In the genomic region with DNA sequence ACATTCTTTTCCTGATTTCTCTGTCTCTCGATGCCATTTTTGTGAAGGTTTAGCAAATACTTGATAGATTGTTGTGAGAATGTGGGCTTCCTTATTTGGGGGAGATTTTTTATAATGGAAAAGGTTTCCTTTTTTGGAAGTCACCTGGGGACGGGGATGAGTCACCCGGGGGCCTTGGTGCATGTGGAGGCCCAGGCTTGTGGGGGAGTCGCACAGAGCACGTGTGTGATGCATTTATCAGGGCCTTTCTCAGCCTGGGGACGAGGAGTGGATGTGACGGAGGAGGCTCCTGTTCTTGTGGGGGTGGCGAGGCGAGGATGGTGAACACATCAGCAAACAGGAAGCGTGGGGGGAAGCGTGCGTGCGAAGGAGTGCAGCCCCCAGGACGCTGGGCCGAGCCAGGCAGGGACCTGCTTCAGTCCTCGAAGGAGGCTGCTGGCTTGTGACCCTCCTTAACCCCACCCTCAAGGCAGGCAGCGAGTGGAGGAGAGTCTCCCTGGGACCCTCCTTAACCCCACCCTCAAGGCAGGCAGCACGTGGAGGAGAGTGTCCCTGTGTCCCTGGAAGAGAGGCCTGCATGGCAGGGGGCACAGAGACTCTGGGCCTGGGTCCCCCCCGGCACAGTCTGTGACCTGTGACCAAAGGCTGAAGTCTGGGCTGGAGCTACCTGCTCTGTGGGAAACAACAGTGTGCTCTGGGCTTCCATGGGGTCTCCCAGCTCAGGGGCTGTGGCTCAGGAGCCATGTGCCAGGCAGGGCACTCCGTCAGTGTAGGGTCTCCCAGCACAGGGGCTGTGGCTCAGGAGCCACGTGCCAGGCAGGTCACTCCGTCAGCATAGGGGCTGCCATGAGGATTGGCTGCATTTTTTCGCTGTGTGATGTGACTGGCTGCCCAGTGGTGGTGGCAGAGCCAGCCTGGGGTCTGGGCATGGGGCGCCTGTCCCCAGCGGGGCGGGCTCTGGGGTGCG, we compare ENCODE assay signal across 8 cellular contexts. TPM values are rescaled to one million over a fixed set of nuclear protein-coding genes. Genes with fewer than 3 reads are reported as not detected.
DNase-seq lines count a peak whose midpoint lies in the region; ATAC-seq and TF ChIP-seq lines count a peak whose summit lies in the region.

No MANE protein-coding gene starts in this region.

- intact Hi-C loops in activated B cell treated with CpG ODN at 0.5 μM for 24 hours (cut with micrococcal nuclease) = no loop called here

- peak overlapping the region; percentile 69 for H3K27ac Mint-ChIP-seq in activated B cell treated with CpG ODN at 0.5 μM for 24 hours

- H3K4me3 Mint-ChIP-seq in activated B cell treated with CpG ODN at 0.5 μM for 24 hours = peak overlapping the region; percentile 28

- H3K27me3 Mint-ChIP-seq in activated B cell treated with CpG ODN at 0.5 μM for 24 hours = no peaks in the 10 kb centered on the region

- DNase-seq in GM19240 (ENCODE audit: insufficient read length, low spot score) = peak; percentile 57
- no peak for DNase-seq in activated B cell treated with CpG ODN at 0.5 μM for 24 hours
- peak; percentile 40 for DNase-seq in effector CD4-positive, alpha-beta T cell
- peak; percentile 59 to 91 for DNase-seq in stimulated activated CD4-positive, alpha-beta T cell treated with anti-CD3 and anti-CD28 coated beads, Interleukin-4, amount 100 ng/mL, for 4 hours
- DNase-seq in NK-92 (lab: John Stamatoyannopoulos, UW; ENCODE audit: unreplicated experiment) = no peak
- no peak for DNase-seq in DMS153 treated with DMSO at 0.1 percent for 48 hours (lab: John Stamatoyannopoulos, UW; ENCODE audit: unreplicated experiment)

- CTCF ChIA-PET in activated B cell treated with CpG ODN at 0.5 μM for 24 hours (lab: Charles Lee) = interaction anchor here (1.4 kb wide), 1 partner anchor 53 kb away, joined by 3 read pairs; no protein-coding TSS in a partner anchor

- H3K9me3 Mint-ChIP-seq in activated B cell treated with CpG ODN at 0.5 μM for 24 hours = no peaks in the 10 kb centered on the region

- ATAC-seq in activated B cell treated with CpG ODN at 0.5 μM for 24 hours (ENCODE audit: low read depth) = peak; percentile 45
- no peak for ATAC-seq in esophagus mucosa
- ATAC-seq in GM21360 (IDR thresholded peaks at IDR 0.05; ENCODE audit: unreplicated experiment) = no peak

- TF ChIP-seq CTCF in activated B cell treated with CpG ODN at 0.5 μM for 24 hours (IDR thresholded peaks at IDR 0.05) = no peak

- peaks cover 43% of the 10 kb centered on the region for H3K4me1 Mint-ChIP-seq in activated B cell treated with CpG ODN at 0.5 μM for 24 hours

- H3K36me3 Mint-ChIP-seq in activated B cell treated with CpG ODN at 0.5 μM for 24 hours (ENCODE audit: low read depth) = peaks cover 8% of the 10 kb centered on the region

- POLR2A ChIA-PET in activated B cell treated with CpG ODN at 0.5 μM for 24 hours (lab: Charles Lee) = interaction anchor here (0.7 kb wide), 1 partner anchor 168 kb away, joined by 3 read pairs; no protein-coding TSS in a partner anchor

RNA-seq across cellular contexts. Expression of a gene that starts 57.2 kb away (rescaled TPM):
- total RNA-seq in activated B cell treated with CpG ODN at 0.5 μM for 24 hours (48.9 and 57.7 TPM in 2 replicates), esophagus mucosa (49.1 TPM)

Comparison
In these comparisons a context has a peak if more than half of its experiments do, and no peak if none do; other contexts are left out.
1. DNase-seq: peak in GM19240 (single experiment), effector CD4-positive, alpha-beta T cell (single experiment) and stimulated activated CD4-positive, alpha-beta T cell treated with anti-CD3 and anti-CD28 coated beads, Interleukin-4, amount 100 ng/mL, for 4 hours (2 of 2); none in activated B cell treated with CpG ODN at 0.5 μM for 24 hours (single experiment), NK-92 (single experiment) and DMS153 treated with DMSO at 0.1 percent for 48 hours (single experiment).